In genomic region chr6:135141728-135142127, GRCh38 we compare ENCODE assay signal across 19 cellular contexts. TPM values are rescaled to one million over a fixed set of nuclear protein-coding genes. Genes with fewer than 3 reads are reported as not detected.
DNase-seq lines count a peak whose midpoint lies in the region; ATAC-seq and TF ChIP-seq lines count a peak whose summit lies in the region.
"Had no signal": no experiment of that assay in that cellular context is flagged by ENCODE, and none has a peak within 500 bp of the region (broad histone marks: within the 10 kb centered on the region; RNA-seq: fewer than 3 reads in every experiment).

No MANE protein-coding gene starts in this region.

- no peaks in the 10 kb centered on the region for H3K36me3 ChIP-seq in CD4-positive, CD25-positive, alpha-beta regulatory T cell (ENCODE audit: control insufficient read depth, insufficient read depth, low read length)
- H3K36me3 ChIP-seq in OCI-LY3 (replicated peaks; ENCODE audit: low read depth, low read length) (peaks cover 25% of the 10 kb centered on the region), SJCRH30 (no peaks in the 10 kb centered on the region)
- H3K36me3 ChIP-seq: breast epithelium, upper lobe of right lung had no signal

- no peak overlapping the region for H3K27ac ChIP-seq in CD4-positive, CD25-positive, alpha-beta regulatory T cell (ENCODE audit: insufficient read depth, low read length, poor library complexity, severe bottlenecking)
- H3K27ac ChIP-seq in OCI-LY3 (ENCODE audit: low read length) (peak overlapping the region; percentile 94), SJCRH30 (no peak overlapping the region)
- H3K27ac ChIP-seq: breast epithelium, upper lobe of right lung had no signal

- H3K27me3 Mint-ChIP-seq in CD4-positive, CD25-positive, alpha-beta regulatory T cell, result no peaks in the 10 kb centered on the region

- H2AFZ ChIP-seq in OCI-LY3 (ENCODE audit: low read depth, low read length), result no peak overlapping the region

- peak overlapping the region; percentile 90 for H3K4me2 ChIP-seq in OCI-LY3 (ENCODE audit: low read length)

- H3K36me3 Mint-ChIP-seq in CD4-positive, CD25-positive, alpha-beta regulatory T cell, result no peaks in the 10 kb centered on the region

- H3K9ac ChIP-seq in OCI-LY3 (ENCODE audit: low read length), result peak overlapping the region; percentile 46; the same call in 1 of the 2 replicates

- H3K4me1 ChIP-seq in CD4-positive, CD25-positive, alpha-beta regulatory T cell (ENCODE audit: control insufficient read depth, insufficient read depth, low read length, poor library complexity, severe bottlenecking), result peaks cover 10% of the 10 kb centered on the region
- H3K4me1 ChIP-seq in OCI-LY3 (ENCODE audit: low read length), result peaks cover 65% of the 10 kb centered on the region
- H3K4me1 ChIP-seq in SJCRH30, result peaks cover 6% of the 10 kb centered on the region
- H3K4me1 ChIP-seq: breast epithelium, upper lobe of right lung had no signal

- H3K9me3 Mint-ChIP-seq in CD4-positive, CD25-positive, alpha-beta regulatory T cell, result no peaks in the 10 kb centered on the region
- H3K9me3 Mint-ChIP-seq: activated naive CD4-positive, alpha-beta T cell treated with anti-CD3 and anti-CD28 coated beads for 36 hours; endodermal cell had no signal

- H3K4me1 Mint-ChIP-seq in CD4-positive, CD25-positive, alpha-beta regulatory T cell, result peaks cover 14 to 35% (median 29%) of the 10 kb centered on the region in 4 donors

- H3K79me2 ChIP-seq in OCI-LY3 (ENCODE audit: low read length), result peaks cover 41% of the 10 kb centered on the region

- DNase-seq in CD4-positive, CD25-positive, alpha-beta regulatory T cell, result no peak
- no peak for DNase-seq in stimulated activated CD8-positive, alpha-beta memory T cell treated with anti-CD3 and anti-CD28 coated beads, Interleukin-4, amount 100 ng/mL, for 48 hours
- no peak for DNase-seq in SJCRH30
- no peak for DNase-seq in NCI-H2171 treated with DMSO at 0.1 percent for 48 hours (lab: John Stamatoyannopoulos, UW)
- DNase-seq: activated naive CD4-positive, alpha-beta T cell treated with anti-CD3 and anti-CD28 coated beads for 36 hours; endodermal cell; foreskin fibroblast; KBM-7; NCI-H2029; NCI-H82; right cardiac atrium; SHP77 treated with DMSO at 0.1 percent for 48 hours; upper lobe of right lung had no signal

- ATAC-seq in CD4-positive, CD25-positive, alpha-beta regulatory T cell (ENCODE audit: low read depth in 2 of 2), result no peak
- ATAC-seq in GM19043 (IDR thresholded peaks at IDR 0.05; ENCODE audit: low read depth, unreplicated experiment) (peak; percentile 58), HG02763 (IDR thresholded peaks at IDR 0.05; ENCODE audit: unreplicated experiment) (peak; percentile 49), HG03159 (IDR thresholded peaks at IDR 0.05; ENCODE audit: unreplicated experiment) (no peak)
- ATAC-seq: right cardiac atrium, upper lobe of right lung had no signal

- no peak for TF ChIP-seq CTCF in OCI-LY3 (IDR thresholded peaks at IDR 0.05; ENCODE audit: low read depth, low read length)

- H3K4me3 ChIP-seq in CD4-positive, CD25-positive, alpha-beta regulatory T cell (ENCODE audit: low read depth, low read length), result no peak overlapping the region
- H3K4me3 ChIP-seq in OCI-LY3 (ENCODE audit: low read length) (peak overlapping the region; percentile 35), SJCRH30 (no peak overlapping the region)
- H3K4me3 ChIP-seq: breast epithelium, lung, upper lobe of right lung had no signal

- H3K4me3 Mint-ChIP-seq in CD4-positive, CD25-positive, alpha-beta regulatory T cell, result no peak overlapping the region
- H3K4me3 Mint-ChIP-seq: activated naive CD4-positive, alpha-beta T cell treated with anti-CD3 and anti-CD28 coated beads for 36 hours; endodermal cell had no signal

- H3K27me3 ChIP-seq in CD4-positive, CD25-positive, alpha-beta regulatory T cell (ENCODE audit: control insufficient read depth, insufficient read depth, low read length), result no peaks in the 10 kb centered on the region
- H3K27me3 ChIP-seq in OCI-LY3 (ENCODE audit: low read depth, low read length) (no peaks in the 10 kb centered on the region), SJCRH30 (no peaks in the 10 kb centered on the region; the same call in 1 of the 2 replicates)
- H3K27me3 ChIP-seq: breast epithelium, upper lobe of right lung had no signal

- H3K27ac Mint-ChIP-seq in CD4-positive, CD25-positive, alpha-beta regulatory T cell, result peak overlapping the region in 2 of 3 donors; percentile 23 to 25
- H3K27ac Mint-ChIP-seq: endodermal cell had no signal

- peaks cover 7% of the 10 kb centered on the region; the same call in 1 of the 2 replicates for H4K20me1 ChIP-seq in OCI-LY3 (ENCODE audit: insufficient read depth, low read length)

- no peaks in the 10 kb centered on the region for H3K9me3 ChIP-seq in CD4-positive, CD25-positive, alpha-beta regulatory T cell (ENCODE audit: control insufficient read depth in 2 of 2, low read length in 2 of 2)
- H3K9me3 ChIP-seq in OCI-LY3 (ENCODE audit: insufficient read depth, low read length) (no peaks in the 10 kb centered on the region), SJCRH30 (replicated peaks) (no peaks in the 10 kb centered on the region)
- H3K9me3 ChIP-seq: breast epithelium, upper lobe of right lung had no signal

RNA-seq across cellular contexts. Expression of gene MYB, which starts 39.4 kb away (rescaled TPM):
- 17.4 TPM for total RNA-seq in CD4-positive, CD25-positive, alpha-beta regulatory T cell
- 1 to 10 TPM; 1.4 to 5.1 (median 4.4) TPM for polyA plus RNA-seq in CD4-positive, CD25-positive, alpha-beta regulatory T cell
- total RNA-seq in SJCRH30 (2014; rRNA removed; shearing (Covaris generic)), result 5.3 and 6.4 TPM in 2 replicates
- polyA plus RNA-seq: right cardiac atrium had no signal

Comparison
In these comparisons a context has a peak if more than half of its experiments do, and no peak if none do; other contexts are left out.
1. ATAC-seq: peak in GM19043 (single experiment) and HG02763 (single experiment); none in CD4-positive, CD25-positive, alpha-beta regulatory T cell (0 of 2) and HG03159 (single experiment).